In the genomic region with DNA sequence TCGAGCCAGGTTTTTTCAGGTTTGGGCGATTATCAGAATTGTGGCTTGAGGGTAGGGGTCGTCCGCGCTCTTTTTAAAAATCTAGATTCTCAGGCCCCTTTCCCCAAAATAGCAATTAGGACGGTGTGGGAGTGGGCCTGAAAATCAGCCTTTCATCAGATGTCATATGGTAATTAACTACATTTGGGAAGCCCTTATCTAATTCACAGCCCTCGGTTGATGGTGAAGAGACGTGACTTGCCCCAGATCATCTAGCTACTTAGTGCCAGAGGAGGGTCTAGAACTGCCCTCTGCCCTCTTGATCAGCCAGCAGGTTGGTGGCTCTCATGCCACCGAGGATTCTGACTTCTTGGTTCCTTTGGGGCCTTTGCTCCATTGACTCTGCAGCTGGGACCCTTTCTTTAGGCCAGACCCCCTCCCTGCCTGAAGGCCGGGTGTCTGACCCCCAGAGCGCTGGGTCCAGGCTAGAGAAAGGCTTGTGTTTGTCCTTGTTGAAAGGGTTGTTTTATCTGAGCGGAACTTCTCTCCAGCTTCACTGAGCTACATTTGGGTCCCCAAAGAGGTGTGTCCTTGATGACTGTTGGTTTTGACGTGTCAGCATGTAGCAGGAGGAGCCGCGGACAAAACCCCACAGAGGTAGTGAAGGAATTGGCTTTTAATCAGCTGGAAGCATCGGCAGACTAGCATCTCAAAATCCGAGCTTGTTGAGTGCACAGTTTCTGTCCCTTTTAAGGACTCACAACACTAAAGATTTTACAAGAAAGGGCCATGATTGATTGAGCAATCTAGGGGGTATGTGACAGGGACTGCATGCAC, we compare ENCODE assay signal across 8 cellular contexts. TPM values are rescaled to one million over a fixed set of nuclear protein-coding genes. Genes with fewer than 3 reads are reported as not detected.
DNase-seq lines count a peak whose midpoint lies in the region; ATAC-seq and TF ChIP-seq lines count a peak whose summit lies in the region.

No MANE protein-coding gene starts in this region.

- CTCF ChIA-PET in Caco-2 (lab: Charles Lee) = interaction anchor here (1.0 kb wide), 1 partner anchor 17 kb away, joined by 3 read pairs; a partner anchor contains a TSS

- DNase-seq in Caco-2 = no peak
- peak; percentile 80 for DNase-seq in MM.1S
- DNase-seq in activated T-cell treated with anti-CD3 and anti-CD28 coated beads for 4 hours = peak; percentile 39
- DNase-seq in fibroblast of the aortic adventitia (ENCODE audit: low read depth) = peak; percentile 66
- peak; percentile 76 for DNase-seq in posterior vena cava (ENCODE audit: low spot score)
- no peak for DNase-seq in NCI-H2171 treated with DMSO at 0.1 percent for 48 hours (lab: John Stamatoyannopoulos, UW)
- DNase-seq in iPS-NIHi11 (ENCODE audit: low spot score) = no peak

- peaks cover 24% of the 10 kb centered on the region for H3K4me1 Mint-ChIP-seq in Caco-2 (ENCODE audit: low read depth, unreplicated experiment)

- H3K4me2 ChIP-seq in MM.1S (ENCODE audit: low read depth, low read length) = peak overlapping the region; percentile 99

- H3K79me2 ChIP-seq in MM.1S (ENCODE audit: low read length) = peaks cover 59% of the 10 kb centered on the region

- peaks cover 36% of the 10 kb centered on the region for H3K36me3 Mint-ChIP-seq in Caco-2 (ENCODE audit: insufficient read depth, unreplicated experiment)

- no peaks in the 10 kb centered on the region for H3K9me2 ChIP-seq in MM.1S (replicated peaks; ENCODE audit: insufficient read depth, low read length)

- H3K9ac ChIP-seq in MM.1S (ENCODE audit: low read length) = peak overlapping the region; percentile 99

- H3K4me1 ChIP-seq in Caco-2 = peaks cover 7% of the 10 kb centered on the region; the same call in 1 of the 2 replicates
- peaks cover 38% of the 10 kb centered on the region for H3K4me1 ChIP-seq in MM.1S (ENCODE audit: low read length)

- no peaks in the 10 kb centered on the region for H3K9me3 Mint-ChIP-seq in Caco-2 (ENCODE audit: unreplicated experiment)

- H3K27ac ChIP-seq in MM.1S (ENCODE audit: low read length) = peak overlapping the region; percentile 73

- no peaks in the 10 kb centered on the region for H3K9me3 ChIP-seq in Caco-2
- H3K9me3 ChIP-seq in MM.1S (replicated peaks; ENCODE audit: insufficient read depth, low read length) = no peaks in the 10 kb centered on the region

- H3K4me3 ChIP-seq in Caco-2 (ENCODE audit: low read depth, low read length) (peak overlapping the region; percentile 92), MM.1S (ENCODE audit: low read length) (peak overlapping the region; percentile 99), fibroblast of the aortic adventitia (ENCODE audit: low read depth, low read length) (peak overlapping the region; percentile 77)

- peak overlapping the region; percentile 69 for H2AFZ ChIP-seq in MM.1S (ENCODE audit: low read length)

- H3K36me3 ChIP-seq in Caco-2 (ENCODE audit: control insufficient read depth, insufficient read depth, low read length) = no peaks in the 10 kb centered on the region
- peaks cover 5% of the 10 kb centered on the region; the same call in 1 of the 2 replicates for H3K36me3 ChIP-seq in MM.1S (replicated peaks; ENCODE audit: insufficient read depth, low read length)

- BruUV-seq in Caco-2 (replicated peaks; lab: Mats Ljungman, UMichigan) = TSS peak; percentile 82

- no peak for TF ChIP-seq CTCF in Caco-2 (IDR thresholded peaks at IDR 0.05; ENCODE audit: insufficient read depth in 1 of 2, low read depth in 1 of 2, low read length in 1 of 2, severe bottlenecking in 1 of 2, unreplicated experiment in 1 of 2)
- no peak for TF ChIP-seq CTCF in MM.1S (IDR thresholded peaks at IDR 0.05; ENCODE audit: low read length)
- no peak for TF ChIP-seq CTCF in fibroblast of the aortic adventitia (IDR thresholded peaks at IDR 0.05; ENCODE audit: insufficient read depth, low read length)

- POLR2A ChIA-PET in Caco-2 (lab: Charles Lee) = interaction anchor here (0.5 to 2.0 kb wide), 3 partner anchors 15 to 155 kb away, joined by 3 to 14 read pairs (median 3); a partner anchor contains a TSS

- H3K4me3 Mint-ChIP-seq in Caco-2 (ENCODE audit: unreplicated experiment) = peak overlapping the region; percentile 91

- no peaks in the 10 kb centered on the region for H3K27me3 Mint-ChIP-seq in Caco-2 (ENCODE audit: insufficient read depth, unreplicated experiment)

- peaks cover 44% of the 10 kb centered on the region for H3F3A ChIP-seq in MM.1S (ENCODE audit: insufficient read depth, low read length)

- H3K27me3 ChIP-seq in Caco-2 (replicated peaks; ENCODE audit: control insufficient read depth, insufficient read depth, low read length) = no peaks in the 10 kb centered on the region
- no peaks in the 10 kb centered on the region for H3K27me3 ChIP-seq in MM.1S (replicated peaks; ENCODE audit: insufficient read depth, low read length)

- ATAC-seq in GM21528 (IDR thresholded peaks at IDR 0.05; ENCODE audit: low FRiP score, unreplicated experiment) = peak; percentile 51

- peaks cover 16% of the 10 kb centered on the region for H4K20me1 ChIP-seq in MM.1S (ENCODE audit: insufficient read depth, low read length)

- intact Hi-C loops in Caco-2 (cut with micrococcal nuclease; ENCODE audit: unreplicated experiment) = loop anchor here (1.0 kb wide), 1 partner anchor 16 kb away; no protein-coding TSS in a partner anchor
- intact Hi-C loops in posterior vena cava (cut with DNase I) = no loop called here

- peak overlapping the region; percentile 89 for H3K27ac Mint-ChIP-seq in Caco-2 (ENCODE audit: unreplicated experiment)

RNA-seq across cellular contexts. Expression of a gene that starts 0.9 kb away (rescaled TPM):
- total RNA-seq in Caco-2 (2022) = 28.7 and 33.2 TPM in 2 replicates
- total RNA-seq in fibroblast of the aortic adventitia (ENCODE audit: low replicate concordance) = 20.8 and 36.6 TPM in 2 replicates
- total RNA-seq in posterior vena cava = 10 to 100 TPM; 12.2 to 24.3 TPM

RNA-seq across cellular contexts. Expression of a gene that starts 16.8 kb away (rescaled TPM):
- 6.4 and 7.7 TPM in 2 replicates for total RNA-seq in Caco-2 (2022)
- 1.9 and 6.6 TPM in 2 replicates for total RNA-seq in fibroblast of the aortic adventitia (ENCODE audit: low replicate concordance)
- total RNA-seq in posterior vena cava = 1 to 10 TPM; 6.9 to 7.4 TPM

Comparison
In these comparisons a context has a peak if more than half of its experiments do, and no peak if none do; other contexts are left out.
1. DNase-seq: peak in MM.1S (single experiment), activated T-cell treated with anti-CD3 and anti-CD28 coated beads for 4 hours (single experiment), fibroblast of the aortic adventitia (single experiment) and posterior vena cava (single experiment); none in Caco-2 (0 of 2), NCI-H2171 treated with DMSO at 0.1 percent for 48 hours (single experiment) and iPS-NIHi11 (single experiment).
2. Peak in every context shown above with its lines, with median percentiles within 50 percentile points of each other: H3K4me3 ChIP-seq.